Comparison of ENCODE assay signal across 1 cellular context in the genomic region with DNA sequence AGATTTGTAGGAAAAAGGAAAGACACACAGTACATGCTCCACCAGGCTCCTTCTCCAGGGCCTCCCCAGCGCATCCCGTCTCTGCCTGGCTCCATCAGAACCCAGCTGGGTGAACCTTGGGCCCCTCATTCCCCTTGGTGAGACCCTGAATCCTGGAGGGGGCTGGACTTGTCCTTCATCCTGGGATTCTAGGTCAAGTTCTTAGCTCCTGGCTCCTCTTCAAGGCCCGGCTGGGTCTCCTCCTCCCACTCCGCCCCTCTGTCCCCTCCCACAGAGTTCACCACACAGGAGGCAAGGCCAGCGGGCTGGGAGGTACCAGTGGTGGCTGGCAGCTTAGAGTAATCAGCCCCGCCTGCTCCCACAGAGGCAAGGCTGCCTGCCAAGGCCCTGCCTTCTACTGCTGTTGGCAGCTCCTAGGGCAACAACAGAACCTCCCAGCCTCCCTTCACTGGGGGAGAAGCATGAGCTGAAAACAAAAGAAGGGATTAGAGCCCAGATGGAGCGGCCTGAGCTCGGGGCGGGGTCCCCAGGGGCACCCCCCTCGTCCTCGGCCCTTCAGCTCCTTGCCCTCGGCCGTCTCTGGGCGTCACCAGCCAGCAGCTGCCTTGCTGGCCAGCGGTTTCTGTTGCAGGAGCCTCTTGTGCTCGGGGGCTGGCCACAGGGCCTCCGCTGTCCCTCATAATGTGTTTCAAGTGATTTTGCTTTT.
TF ChIP-seq lines count a peak whose summit lies in the region.

No MANE protein-coding gene starts in this region.

TF ChIP-seq in HepG2, 621 proteins besides CTCF, POLR2A, EP300 and RAD21 (continued from another document and continues in another):
- TF ChIP-seq JUND (CRISPR knock-in tag; IDR thresholded peaks at IDR 0.05) (no peak), AHR (CRISPR knock-in tag; IDR thresholded peaks at IDR 0.05) (peak; percentile 49; the same call in 1 of the 2 replicates), SIX1 (CRISPR knock-in tag; IDR thresholded peaks at IDR 0.05; ENCODE audit: borderline replicate concordance) (peak; percentile 26; the same call in 1 of the 2 replicates), KDM6A (CRISPR knock-in tag; IDR thresholded peaks at IDR 0.05; ENCODE audit: low read depth) (0 out of 2 replicates have a peak, but pooled peaks have one; percentile 56), ZNF552 (CRISPR knock-in tag; IDR thresholded peaks at IDR 0.05; ENCODE audit: borderline replicate concordance) (0 out of 2 replicates have a peak, but pooled peaks have one; percentile 63), ZNF713 (CRISPR knock-in tag; IDR thresholded peaks at IDR 0.05) (peak; percentile 65; the same call in 1 of the 2 replicates), MYC (CRISPR knock-in tag; IDR thresholded peaks at IDR 0.05; ENCODE audit: borderline replicate concordance) (peak; percentile 20; the same call in 1 of the 2 replicates), ZNF30 (CRISPR knock-in tag; IDR thresholded peaks at IDR 0.05) (no peak), ARHGAP35 (CRISPR knock-in tag; IDR thresholded peaks at IDR 0.05; ENCODE audit: borderline replicate concordance) (peak; percentile 90), YEATS4 (CRISPR knock-in tag; IDR thresholded peaks at IDR 0.05; ENCODE audit: borderline replicate concordance) (peak; percentile 54; the same call in 1 of the 2 replicates), ZBTB42 (CRISPR knock-in tag; IDR thresholded peaks at IDR 0.05) (no peak), ZFP36L2 (CRISPR knock-in tag; IDR thresholded peaks at IDR 0.05) (0 out of 2 replicates have a peak, but pooled peaks have one; percentile 49), ZNF644 (CRISPR knock-in tag; IDR thresholded peaks at IDR 0.05; ENCODE audit: low read depth) (peak; percentile 92), ZNF839 (CRISPR knock-in tag; IDR thresholded peaks at IDR 0.05; ENCODE audit: borderline replicate concordance) (no peak), ZNF720 (CRISPR knock-in tag; IDR thresholded peaks at IDR 0.05) (no peak), EHMT2 (IDR thresholded peaks at IDR 0.05; ENCODE audit: borderline replicate concordance, low read depth, low read length) (no peak), HOXA9 (CRISPR knock-in tag; IDR thresholded peaks at IDR 0.05; ENCODE audit: borderline replicate concordance) (no peak), MZF1 (CRISPR knock-in tag; IDR thresholded peaks at IDR 0.05; ENCODE audit: borderline replicate concordance) (no peak), ZNF598 (CRISPR knock-in tag; IDR thresholded peaks at IDR 0.05; ENCODE audit: borderline replicate concordance) (peak; percentile 0), KDM4B (CRISPR knock-in tag; IDR thresholded peaks at IDR 0.05) (no peak), ELF1 (CRISPR knock-in tag; IDR thresholded peaks at IDR 0.05) (no peak), ZNF468 (CRISPR knock-in tag; IDR thresholded peaks at IDR 0.05) (no peak), RCOR2 (CRISPR knock-in tag; IDR thresholded peaks at IDR 0.05) (peak; percentile 86; the same call in 1 of the 2 replicates), BORCS8-MEF2B (CRISPR knock-in tag; IDR thresholded peaks at IDR 0.05) (peak; percentile 72), KAT8 (CRISPR knock-in tag; IDR thresholded peaks at IDR 0.05) (peak; percentile 74), ZNF12 (CRISPR knock-in tag; IDR thresholded peaks at IDR 0.05) (peak; percentile 71), SOX13 (IDR thresholded peaks at IDR 0.05) (no peak), SOX13 (CRISPR knock-in tag; conservative IDR thresholded peaks at IDR 0.05 in 1 of 2, IDR thresholded peaks at IDR 0.05 in 1 of 2) (peak in 1 of 2 experiments; percentile 83; a peak in 2 of 4 replicates), ZNF775 (CRISPR knock-in tag; IDR thresholded peaks at IDR 0.05; ENCODE audit: borderline replicate concordance) (peak; percentile 93; the same call in 1 of the 2 replicates), MED1 (CRISPR knock-in tag; IDR thresholded peaks at IDR 0.05) (peak; percentile 72), NFE2L1 (CRISPR knock-in tag; IDR thresholded peaks at IDR 0.05; ENCODE audit: borderline replicate concordance) (no peak)
- TF ChIP-seq, protein P1, sequence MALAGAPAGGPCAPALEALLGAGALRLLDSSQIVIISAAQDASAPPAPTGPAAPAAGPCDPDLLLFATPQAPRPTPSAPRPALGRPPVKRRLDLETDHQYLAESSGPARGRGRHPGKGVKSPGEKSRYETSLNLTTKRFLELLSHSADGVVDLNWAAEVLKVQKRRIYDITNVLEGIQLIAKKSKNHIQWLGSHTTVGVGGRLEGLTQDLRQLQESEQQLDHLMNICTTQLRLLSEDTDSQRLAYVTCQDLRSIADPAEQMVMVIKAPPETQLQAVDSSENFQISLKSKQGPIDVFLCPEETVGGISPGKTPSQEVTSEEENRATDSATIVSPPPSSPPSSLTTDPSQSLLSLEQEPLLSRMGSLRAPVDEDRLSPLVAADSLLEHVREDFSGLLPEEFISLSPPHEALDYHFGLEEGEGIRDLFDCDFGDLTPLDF (CRISPR knock-in tag; IDR thresholded peaks at IDR 0.05), result peak; percentile 6; the same call in 1 of the 2 replicates
- TF ChIP-seq, protein P2, sequence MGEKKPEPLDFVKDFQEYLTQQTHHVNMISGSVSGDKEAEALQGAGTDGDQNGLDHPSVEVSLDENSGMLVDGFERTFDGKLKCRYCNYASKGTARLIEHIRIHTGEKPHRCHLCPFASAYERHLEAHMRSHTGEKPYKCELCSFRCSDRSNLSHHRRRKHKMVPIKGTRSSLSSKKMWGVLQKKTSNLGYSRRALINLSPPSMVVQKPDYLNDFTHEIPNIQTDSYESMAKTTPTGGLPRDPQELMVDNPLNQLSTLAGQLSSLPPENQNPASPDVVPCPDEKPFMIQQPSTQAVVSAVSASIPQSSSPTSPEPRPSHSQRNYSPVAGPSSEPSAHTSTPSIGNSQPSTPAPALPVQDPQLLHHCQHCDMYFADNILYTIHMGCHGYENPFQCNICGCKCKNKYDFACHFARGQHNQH (CRISPR knock-in tag; IDR thresholded peaks at IDR 0.05), result peak; percentile 44
- TF ChIP-seq, protein P3, sequence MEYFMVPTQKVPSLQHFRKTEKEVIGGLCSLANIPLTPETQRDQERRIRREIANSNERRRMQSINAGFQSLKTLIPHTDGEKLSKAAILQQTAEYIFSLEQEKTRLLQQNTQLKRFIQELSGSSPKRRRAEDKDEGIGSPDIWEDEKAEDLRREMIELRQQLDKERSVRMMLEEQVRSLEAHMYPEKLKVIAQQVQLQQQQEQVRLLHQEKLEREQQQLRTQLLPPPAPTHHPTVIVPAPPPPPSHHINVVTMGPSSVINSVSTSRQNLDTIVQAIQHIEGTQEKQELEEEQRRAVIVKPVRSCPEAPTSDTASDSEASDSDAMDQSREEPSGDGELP (IDR thresholded peaks at IDR 0.05; ENCODE audit: borderline replicate concordance, low read depth), result peak; percentile 39; the same call in 1 of the 2 replicates
- TF ChIP-seq, protein P4, sequence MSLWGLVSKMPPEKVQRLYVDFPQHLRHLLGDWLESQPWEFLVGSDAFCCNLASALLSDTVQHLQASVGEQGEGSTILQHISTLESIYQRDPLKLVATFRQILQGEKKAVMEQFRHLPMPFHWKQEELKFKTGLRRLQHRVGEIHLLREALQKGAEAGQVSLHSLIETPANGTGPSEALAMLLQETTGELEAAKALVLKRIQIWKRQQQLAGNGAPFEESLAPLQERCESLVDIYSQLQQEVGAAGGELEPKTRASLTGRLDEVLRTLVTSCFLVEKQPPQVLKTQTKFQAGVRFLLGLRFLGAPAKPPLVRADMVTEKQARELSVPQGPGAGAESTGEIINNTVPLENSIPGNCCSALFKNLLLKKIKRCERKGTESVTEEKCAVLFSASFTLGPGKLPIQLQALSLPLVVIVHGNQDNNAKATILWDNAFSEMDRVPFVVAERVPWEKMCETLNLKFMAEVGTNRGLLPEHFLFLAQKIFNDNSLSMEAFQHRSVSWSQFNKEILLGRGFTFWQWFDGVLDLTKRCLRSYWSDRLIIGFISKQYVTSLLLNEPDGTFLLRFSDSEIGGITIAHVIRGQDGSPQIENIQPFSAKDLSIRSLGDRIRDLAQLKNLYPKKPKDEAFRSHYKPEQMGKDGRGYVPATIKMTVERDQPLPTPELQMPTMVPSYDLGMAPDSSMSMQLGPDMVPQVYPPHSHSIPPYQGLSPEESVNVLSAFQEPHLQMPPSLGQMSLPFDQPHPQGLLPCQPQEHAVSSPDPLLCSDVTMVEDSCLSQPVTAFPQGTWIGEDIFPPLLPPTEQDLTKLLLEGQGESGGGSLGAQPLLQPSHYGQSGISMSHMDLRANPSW (CRISPR knock-in tag; IDR thresholded peaks at IDR 0.05; ENCODE audit: borderline replicate concordance), result no peak
- TF ChIP-seq, protein P5, sequence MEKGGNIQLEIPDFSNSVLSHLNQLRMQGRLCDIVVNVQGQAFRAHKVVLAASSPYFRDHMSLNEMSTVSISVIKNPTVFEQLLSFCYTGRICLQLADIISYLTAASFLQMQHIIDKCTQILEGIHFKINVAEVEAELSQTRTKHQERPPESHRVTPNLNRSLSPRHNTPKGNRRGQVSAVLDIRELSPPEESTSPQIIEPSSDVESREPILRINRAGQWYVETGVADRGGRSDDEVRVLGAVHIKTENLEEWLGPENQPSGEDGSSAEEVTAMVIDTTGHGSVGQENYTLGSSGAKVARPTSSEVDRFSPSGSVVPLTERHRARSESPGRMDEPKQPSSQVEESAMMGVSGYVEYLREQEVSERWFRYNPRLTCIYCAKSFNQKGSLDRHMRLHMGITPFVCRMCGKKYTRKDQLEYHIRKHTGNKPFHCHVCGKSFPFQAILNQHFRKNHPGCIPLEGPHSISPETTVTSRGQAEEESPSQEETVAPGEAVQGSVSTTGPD (CRISPR knock-in tag; IDR thresholded peaks at IDR 0.05), result peak; percentile 87
- TF ChIP-seq, protein P6, sequence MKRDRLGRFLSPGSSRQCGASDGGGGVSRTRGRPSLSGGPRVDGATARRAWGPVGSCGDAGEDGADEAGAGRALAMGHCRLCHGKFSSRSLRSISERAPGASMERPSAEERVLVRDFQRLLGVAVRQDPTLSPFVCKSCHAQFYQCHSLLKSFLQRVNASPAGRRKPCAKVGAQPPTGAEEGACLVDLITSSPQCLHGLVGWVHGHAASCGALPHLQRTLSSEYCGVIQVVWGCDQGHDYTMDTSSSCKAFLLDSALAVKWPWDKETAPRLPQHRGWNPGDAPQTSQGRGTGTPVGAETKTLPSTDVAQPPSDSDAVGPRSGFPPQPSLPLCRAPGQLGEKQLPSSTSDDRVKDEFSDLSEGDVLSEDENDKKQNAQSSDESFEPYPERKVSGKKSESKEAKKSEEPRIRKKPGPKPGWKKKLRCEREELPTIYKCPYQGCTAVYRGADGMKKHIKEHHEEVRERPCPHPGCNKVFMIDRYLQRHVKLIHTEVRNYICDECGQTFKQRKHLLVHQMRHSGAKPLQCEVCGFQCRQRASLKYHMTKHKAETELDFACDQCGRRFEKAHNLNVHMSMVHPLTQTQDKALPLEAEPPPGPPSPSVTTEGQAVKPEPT (CRISPR knock-in tag; IDR thresholded peaks at IDR 0.05; ENCODE audit: low read depth), result peak; percentile 74
- TF ChIP-seq, protein P7, sequence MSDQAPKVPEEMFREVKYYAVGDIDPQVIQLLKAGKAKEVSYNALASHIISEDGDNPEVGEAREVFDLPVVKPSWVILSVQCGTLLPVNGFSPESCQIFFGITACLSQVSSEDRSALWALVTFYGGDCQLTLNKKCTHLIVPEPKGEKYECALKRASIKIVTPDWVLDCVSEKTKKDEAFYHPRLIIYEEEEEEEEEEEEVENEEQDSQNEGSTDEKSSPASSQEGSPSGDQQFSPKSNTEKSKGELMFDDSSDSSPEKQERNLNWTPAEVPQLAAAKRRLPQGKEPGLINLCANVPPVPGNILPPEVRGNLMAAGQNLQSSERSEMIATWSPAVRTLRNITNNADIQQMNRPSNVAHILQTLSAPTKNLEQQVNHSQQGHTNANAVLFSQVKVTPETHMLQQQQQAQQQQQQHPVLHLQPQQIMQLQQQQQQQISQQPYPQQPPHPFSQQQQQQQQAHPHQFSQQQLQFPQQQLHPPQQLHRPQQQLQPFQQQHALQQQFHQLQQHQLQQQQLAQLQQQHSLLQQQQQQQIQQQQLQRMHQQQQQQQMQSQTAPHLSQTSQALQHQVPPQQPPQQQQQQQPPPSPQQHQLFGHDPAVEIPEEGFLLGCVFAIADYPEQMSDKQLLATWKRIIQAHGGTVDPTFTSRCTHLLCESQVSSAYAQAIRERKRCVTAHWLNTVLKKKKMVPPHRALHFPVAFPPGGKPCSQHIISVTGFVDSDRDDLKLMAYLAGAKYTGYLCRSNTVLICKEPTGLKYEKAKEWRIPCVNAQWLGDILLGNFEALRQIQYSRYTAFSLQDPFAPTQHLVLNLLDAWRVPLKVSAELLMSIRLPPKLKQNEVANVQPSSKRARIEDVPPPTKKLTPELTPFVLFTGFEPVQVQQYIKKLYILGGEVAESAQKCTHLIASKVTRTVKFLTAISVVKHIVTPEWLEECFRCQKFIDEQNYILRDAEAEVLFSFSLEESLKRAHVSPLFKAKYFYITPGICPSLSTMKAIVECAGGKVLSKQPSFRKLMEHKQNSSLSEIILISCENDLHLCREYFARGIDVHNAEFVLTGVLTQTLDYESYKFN (CRISPR knock-in tag; conservative IDR thresholded peaks at IDR 0.05), result peak; percentile 72
- TF ChIP-seq, protein P8, sequence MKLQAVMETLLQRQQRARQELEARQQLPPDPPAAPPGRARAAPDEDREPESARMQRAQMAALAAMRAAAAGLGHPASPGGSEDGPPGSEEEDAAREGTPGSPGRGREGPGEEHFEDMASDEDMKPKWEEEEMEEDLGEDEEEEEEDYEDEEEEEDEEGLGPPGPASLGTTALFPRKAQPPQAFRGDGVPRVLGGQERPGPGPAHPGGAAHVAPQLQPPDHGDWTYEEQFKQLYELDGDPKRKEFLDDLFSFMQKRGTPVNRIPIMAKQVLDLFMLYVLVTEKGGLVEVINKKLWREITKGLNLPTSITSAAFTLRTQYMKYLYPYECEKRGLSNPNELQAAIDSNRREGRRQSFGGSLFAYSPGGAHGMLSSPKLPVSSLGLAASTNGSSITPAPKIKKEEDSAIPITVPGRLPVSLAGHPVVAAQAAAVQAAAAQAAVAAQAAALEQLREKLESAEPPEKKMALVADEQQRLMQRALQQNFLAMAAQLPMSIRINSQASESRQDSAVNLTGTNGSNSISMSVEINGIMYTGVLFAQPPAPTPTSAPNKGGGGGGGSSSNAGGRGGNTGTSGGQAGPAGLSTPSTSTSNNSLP (IDR thresholded peaks at IDR 0.05; ENCODE audit: low read depth, low read length), result no peak
